Comparison of ENCODE assay signal across 27 cellular contexts in the genomic region with DNA sequence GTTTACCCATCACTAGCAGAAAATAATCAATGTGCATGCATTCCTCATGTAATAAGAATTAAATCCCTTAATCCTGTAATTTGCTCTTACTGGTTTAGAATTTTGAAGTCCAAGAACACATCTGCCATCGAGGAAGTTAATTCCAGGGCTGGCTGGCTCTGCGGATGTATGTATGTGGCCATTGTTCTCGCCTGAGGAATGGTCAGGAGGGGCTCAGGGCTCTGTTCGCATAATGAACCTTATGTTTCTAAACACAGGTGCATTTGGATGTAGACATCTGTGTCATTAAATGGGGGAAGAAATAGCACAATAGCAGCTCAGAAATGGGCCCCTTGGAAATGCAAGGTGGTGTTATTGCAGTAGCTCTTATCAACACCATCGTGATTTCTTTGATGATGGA.
"Had no signal": no experiment of that assay in that cellular context is flagged by ENCODE, and none has a peak within 500 bp of the region (broad histone marks: within the 10 kb centered on the region; RNA-seq: fewer than 3 reads in every experiment).

No MANE protein-coding gene starts in this region.

- H3K9me3 ChIP-seq: ovary, right lobe of liver, sigmoid colon, stomach, thoracic aorta, thyroid gland, tibial nerve, upper lobe of left lung, uterus had no signal

- DNase-seq: natural killer cell; occipital lobe; ovary; posterior cingulate gyrus; psoas muscle; right cardiac atrium; right lobe of liver; sigmoid colon; small intestine; stimulated activated CD4-positive, alpha-beta T cell treated with anti-CD3 and anti-CD28 coated beads, Interleukin-15, amount 100 ng/mL, for 24 hours; stimulated activated CD4-positive, alpha-beta T cell treated with anti-CD3 and anti-CD28 coated beads, Interleukin-2, amount 100 ng/mL, for 24 hours; stimulated activated CD4-positive, alpha-beta T cell treated with anti-CD3 and anti-CD28 coated beads, Interleukin-2, amount 100 ng/mL, for 48 hours; stimulated activated CD4-positive, alpha-beta T cell treated with anti-CD3 and anti-CD28 coated beads, Interleukin-4, amount 100 ng/mL, for 24 hours; stimulated activated naive B cell treated with anti-CD40 and anti-IgM and Interleukin-4, amounts not matched to agents 10 μg/mL and 1 μg/mL and 100 μg/mL, for 72 hours; stimulated activated naive CD4-positive, alpha-beta T cell treated with Interleukin-2 at 50 U/mL for 16 hours; stomach; thyroid gland; upper lobe of left lung; uterus had no signal

- H3K4me1 ChIP-seq: neural progenitor cell, parathyroid adenoma, psoas muscle, right lobe of liver, upper lobe of left lung, uterus had no signal

- H3K27me3 ChIP-seq: neural progenitor cell, ovary, right lobe of liver, sigmoid colon, stomach, thyroid gland, tibial nerve, upper lobe of left lung, uterus had no signal

- H3K4me3 Mint-ChIP-seq: natural killer cell; nephron; neural progenitor cell; stimulated activated effector memory CD8-positive, alpha-beta T cell treated with anti-CD3 and anti-CD28 coated beads, Interleukin-12 subunit alpha, Interleukin-12 subunit beta, amount 100 ng/mL, for 72 hours; stimulated activated naive B cell treated with anti-CD40 and anti-IgM and Interleukin-4, amounts not matched to agents 10 μg/mL and 1 μg/mL and 100 μg/mL, for 72 hours; stimulated activated naive CD8-positive, alpha-beta T cell treated with anti-CD3 and anti-CD28 coated beads, Interleukin-15, Interleukin-2, amounts not matched to agents 100 ng/mL and 50 ng/mL, for 24 hours had no signal

- H3K9me3 Mint-ChIP-seq: natural killer cell; nephron; neural progenitor cell; stimulated activated effector memory CD8-positive, alpha-beta T cell treated with anti-CD3 and anti-CD28 coated beads, Interleukin-12 subunit alpha, Interleukin-12 subunit beta, amount 100 ng/mL, for 72 hours had no signal

- H3K27me3 Mint-ChIP-seq: progenitor cell of endocrine pancreas; stimulated activated naive B cell treated with anti-CD40 and anti-IgM and Interleukin-4, amounts not matched to agents 10 μg/mL and 1 μg/mL and 100 μg/mL, for 72 hours; stimulated activated naive CD8-positive, alpha-beta T cell treated with anti-CD3 and anti-CD28 coated beads, Interleukin-15, Interleukin-2, amounts not matched to agents 100 ng/mL and 50 ng/mL, for 24 hours had no signal

- H3K36me3 ChIP-seq: neural progenitor cell, ovary, right lobe of liver, sigmoid colon, stomach, thoracic aorta, thyroid gland, tibial nerve, upper lobe of left lung, uterus had no signal

- H3K27ac Mint-ChIP-seq: natural killer cell; nephron; neural progenitor cell; progenitor cell of endocrine pancreas; stimulated activated effector memory CD8-positive, alpha-beta T cell treated with anti-CD3 and anti-CD28 coated beads, Interleukin-12 subunit alpha, Interleukin-12 subunit beta, amount 100 ng/mL, for 72 hours; stimulated activated naive B cell treated with anti-CD40 and anti-IgM and Interleukin-4, amounts not matched to agents 10 μg/mL and 1 μg/mL and 100 μg/mL, for 72 hours; stimulated activated naive CD8-positive, alpha-beta T cell treated with anti-CD3 and anti-CD28 coated beads, Interleukin-15, Interleukin-2, amounts not matched to agents 100 ng/mL and 50 ng/mL, for 24 hours had no signal

- H3K4me3 ChIP-seq: neural progenitor cell, ovary, psoas muscle, right lobe of liver, sigmoid colon, stomach, thoracic aorta, thyroid gland, tibial nerve, upper lobe of left lung, uterus had no signal

- H3K4me1 Mint-ChIP-seq: natural killer cell; stimulated activated effector memory CD8-positive, alpha-beta T cell treated with anti-CD3 and anti-CD28 coated beads, Interleukin-12 subunit alpha, Interleukin-12 subunit beta, amount 100 ng/mL, for 72 hours; stimulated activated naive B cell treated with anti-CD40 and anti-IgM and Interleukin-4, amounts not matched to agents 10 μg/mL and 1 μg/mL and 100 μg/mL, for 72 hours had no signal

- H3K36me3 Mint-ChIP-seq: natural killer cell; neural progenitor cell; stimulated activated effector memory CD8-positive, alpha-beta T cell treated with anti-CD3 and anti-CD28 coated beads, Interleukin-12 subunit alpha, Interleukin-12 subunit beta, amount 100 ng/mL, for 72 hours; stimulated activated naive B cell treated with anti-CD40 and anti-IgM and Interleukin-4, amounts not matched to agents 10 μg/mL and 1 μg/mL and 100 μg/mL, for 72 hours had no signal

- H3K27ac ChIP-seq: neural progenitor cell, ovary, parathyroid adenoma, psoas muscle, right lobe of liver, sigmoid colon, stomach, thoracic aorta, thyroid gland, tibial nerve, upper lobe of left lung, uterus had no signal

- ATAC-seq: natural killer cell; psoas muscle; right cardiac atrium; right lobe of liver; stimulated activated effector memory CD8-positive, alpha-beta T cell treated with anti-CD3 and anti-CD28 coated beads, Interleukin-12 subunit alpha, Interleukin-12 subunit beta, amount 100 ng/mL, for 72 hours; stimulated activated naive B cell treated with anti-CD40 and anti-IgM and Interleukin-4, amounts not matched to agents 10 μg/mL and 1 μg/mL and 100 μg/mL, for 72 hours had no signal
